In the genomic region with DNA sequence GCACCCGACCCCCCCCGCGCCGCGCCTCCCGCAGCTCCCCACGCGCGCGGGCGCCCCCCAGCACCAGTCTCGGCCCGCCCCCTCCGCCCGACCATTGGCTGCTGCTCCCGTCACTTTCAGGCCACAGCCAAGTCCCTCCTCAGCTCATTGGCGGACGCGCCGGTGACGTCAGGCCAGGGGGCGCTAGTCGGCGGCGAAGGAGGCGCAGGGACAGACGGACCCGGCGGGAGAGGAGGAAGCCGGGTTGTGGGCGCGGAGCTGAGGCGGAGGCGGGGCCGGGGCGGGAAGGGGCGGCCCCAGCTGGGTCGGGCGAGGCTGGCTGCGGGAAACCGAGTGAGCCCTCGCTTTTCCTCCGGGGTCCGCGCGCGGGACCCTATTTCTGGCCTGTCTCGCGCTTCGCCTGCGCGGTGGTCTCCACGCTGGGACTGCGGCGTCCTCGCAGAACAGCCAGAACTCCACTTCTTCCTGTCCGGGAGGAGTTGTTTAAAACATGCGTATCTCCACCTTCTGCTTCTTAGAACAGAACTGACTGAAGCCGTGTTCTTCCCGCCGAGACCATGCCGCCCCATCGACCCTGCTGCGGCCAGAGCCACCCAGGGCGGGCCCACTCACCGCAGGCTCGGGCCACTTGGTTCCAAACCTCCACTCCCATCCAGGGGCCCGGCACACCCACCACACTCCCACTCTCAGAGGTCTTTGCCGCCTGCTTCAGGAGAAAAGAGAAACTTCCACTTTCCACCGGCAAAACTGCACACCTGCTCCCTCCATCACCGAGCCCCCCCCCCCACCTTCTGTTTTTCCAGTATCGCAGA, we compare ENCODE assay signal across 8 cellular contexts. TPM values are rescaled to one million over a fixed set of nuclear protein-coding genes. Genes with fewer than 3 reads are reported as not detected.
DNase-seq lines count a peak whose midpoint lies in the region; ATAC-seq lines count a peak whose summit lies in the region.

No MANE protein-coding gene starts in this region.

- peak overlapping the region; percentile 93 to 97 for H3K4me3 Mint-ChIP-seq in effector memory CD8-positive, alpha-beta T cell

- peak overlapping the region; percentile 36 to 81 for H3K14ac ChIP-seq in mesenchymal stem cell (ENCODE audit: low read length in 2 of 2)

- in situ Hi-C loops in Caki2 (cut with HindIII; ENCODE audit: low pct_unique_long_range_greater_than_20kb, low sequenced_read_pairs): no loop called here

- peak overlapping the region in 1 of 2 experiments; percentile 86 for H3K4ac ChIP-seq in mesenchymal stem cell (ENCODE audit: low read depth in 1 of 2, low read length in 2 of 2)

- peak overlapping the region; percentile 97 for H4K8ac ChIP-seq in mesenchymal stem cell (ENCODE audit: low read length)

- WGBS in mesenchymal stem cell: under 1% methylated on average over 43 of the region's 72 CpGs

- H3K23ac ChIP-seq in mesenchymal stem cell (ENCODE audit: low read length in 2 of 2): no peak overlapping the region

- peak overlapping the region in 1 of 2 experiments; percentile 93 for H2BK12ac ChIP-seq in mesenchymal stem cell (ENCODE audit: low read length in 2 of 2)

- H2BK5ac ChIP-seq in mesenchymal stem cell (ENCODE audit: low read depth, low read length, poor library complexity, severe bottlenecking): no peak overlapping the region

- H3K36me3 Mint-ChIP-seq in effector memory CD8-positive, alpha-beta T cell (ENCODE audit: insufficient read depth): peaks cover 7% of the 10 kb centered on the region

- H3K27ac Mint-ChIP-seq in effector memory CD8-positive, alpha-beta T cell: peak overlapping the region; percentile 88 to 95

- no peaks in the 10 kb centered on the region for H3K9me3 Mint-ChIP-seq in effector memory CD8-positive, alpha-beta T cell

- H3K27me3 ChIP-seq in mesenchymal stem cell (ENCODE audit: control insufficient read depth in 1 of 2, insufficient read depth in 1 of 2, low read length in 2 of 2): peaks cover 0 to 6% of the 10 kb centered on the region in 2 experiments

- peak overlapping the region; percentile 93 for H3K9ac ChIP-seq in mesenchymal stem cell (ENCODE audit: low read length)

- H2AFZ ChIP-seq in mesenchymal stem cell (ENCODE audit: low read depth, low read length): peak overlapping the region; percentile 84

- peak; percentile 94 for ATAC-seq in GM21360 (IDR thresholded peaks at IDR 0.05; ENCODE audit: unreplicated experiment)
- peak; percentile 89 for ATAC-seq in effector memory CD8-positive, alpha-beta T cell (replicated peaks)

- DNase-seq in Caki2 (ENCODE audit: low read depth) (peak; percentile 96), HT-29 (ENCODE audit: low spot score) (peak; percentile 99), NK-92 (lab: John Stamatoyannopoulos, UW; ENCODE audit: unreplicated experiment) (peak; percentile 98), mesenchymal stem cell (peak; percentile 97)
- peak; percentile 95 to 100 (median 98) for DNase-seq in activated CD8-positive, alpha-beta memory T cell treated with anti-CD3 and anti-CD28 coated beads for 48 hours (ENCODE audit: low read depth in 2 of 3, low spot score in 2 of 3)
- peak; percentile 100 for DNase-seq in effector memory CD8-positive, alpha-beta T cell
- peak; percentile 98 for DNase-seq in stimulated activated CD8-positive, alpha-beta memory T cell treated with anti-CD3 and anti-CD28 coated beads, Interleukin-12 subunit alpha, Interleukin-12 subunit beta, amount 100 ng/mL, for 24 hours (ENCODE audit: extremely low read depth)

- H3K18ac ChIP-seq in mesenchymal stem cell (ENCODE audit: low read depth in 1 of 2, low read length in 2 of 2): peak overlapping the region; percentile 52 to 91

- no peaks in the 10 kb centered on the region for H3K27me3 Mint-ChIP-seq in effector memory CD8-positive, alpha-beta T cell

- peak overlapping the region; percentile 85 to 92 for H3K4me3 ChIP-seq in mesenchymal stem cell (ENCODE audit: insufficient read depth in 1 of 2, low read depth in 1 of 2, low read length in 2 of 2)

- H2AK5ac ChIP-seq in mesenchymal stem cell (ENCODE audit: low read length, severe bottlenecking): no peak overlapping the region

- peak overlapping the region; percentile 89 for H3K4me2 ChIP-seq in mesenchymal stem cell (ENCODE audit: low read length, poor library complexity, severe bottlenecking)

- H3K79me1 ChIP-seq in mesenchymal stem cell (replicated peaks; ENCODE audit: low read length, poor library complexity, severe bottlenecking): peaks cover 19% of the 10 kb centered on the region

- H2BK120ac ChIP-seq in mesenchymal stem cell (ENCODE audit: low read depth, low read length): peak overlapping the region; percentile 73

- no peaks in the 10 kb centered on the region for H3K9me3 ChIP-seq in mesenchymal stem cell (ENCODE audit: control insufficient read depth, low read length)

- H2BK15ac ChIP-seq in mesenchymal stem cell (ENCODE audit: low read depth, poor library complexity, severe bottlenecking): peak overlapping the region; percentile 83

- peaks cover 0 to 1% of the 10 kb centered on the region in 2 experiments for H3K36me3 ChIP-seq in mesenchymal stem cell (ENCODE audit: control insufficient read depth in 1 of 2, insufficient read depth in 2 of 2, low read depth in 1 of 2, low read length in 2 of 2)

- peaks cover 15% of the 10 kb centered on the region for H3K4me1 ChIP-seq in mesenchymal stem cell (ENCODE audit: control insufficient read depth, insufficient read depth, low read depth, low read length)

- H4K91ac ChIP-seq in mesenchymal stem cell (ENCODE audit: low read length): peak overlapping the region; percentile 50

- H3K27ac ChIP-seq in mesenchymal stem cell (ENCODE audit: low read length, poor library complexity, severe bottlenecking): peak overlapping the region; percentile 62

- peaks cover 23 to 26% of the 10 kb centered on the region in 2 donors for H3K4me1 Mint-ChIP-seq in effector memory CD8-positive, alpha-beta T cell (ENCODE audit: low read depth in 2 of 2)

RNA-seq across cellular contexts. Expression of a gene that starts 0.5 kb away (rescaled TPM):
- total RNA-seq in Caki2 (2014; rRNA removed; shearing (Covaris generic); ENCODE audit: low replicate concordance): 19.5 and 35.3 TPM in 2 replicates
- 23.3 and 31.1 TPM in 2 replicates for total RNA-seq in HT-29 (2014; rRNA removed; shearing (Covaris generic))
- 5.4 TPM for polyA plus RNA-seq in mesenchymal stem cell (2013, experiment 1 of 2)
- polyA plus RNA-seq in mesenchymal stem cell (2013, experiment 2 of 2): 5.0 TPM

Comparison
In these comparisons a context has a peak if more than half of its experiments do, and no peak if none do; other contexts are left out.
1. Peak in every context shown above with its lines: DNase-seq, ATAC-seq, H3K4me3 ChIP-seq and H3K27ac ChIP-seq.